Comparison of ENCODE assay signal across 9 cellular contexts in genomic region chr3:150384517-150385212, GRCh38. TPM values are rescaled to one million over a fixed set of nuclear protein-coding genes. Genes with fewer than 3 reads are reported as not detected.
DNase-seq lines count a peak whose midpoint lies in the region; ATAC-seq and TF ChIP-seq lines count a peak whose summit lies in the region.
"Had no signal": no experiment of that assay in that cellular context is flagged by ENCODE, and none has a peak within 500 bp of the region (broad histone marks: within the 10 kb centered on the region; RNA-seq: fewer than 3 reads in every experiment).

No MANE protein-coding gene starts in this region.

- TF ChIP-seq CTCF in cardiac muscle cell (IDR thresholded peaks at IDR 0.05; ENCODE audit: low read depth, low read length) (peak; percentile 11), left ventricle myocardium inferior (IDR thresholded peaks at IDR 0.05; ENCODE audit: borderline replicate concordance) (no peak)

- peak overlapping the region; percentile 77 for H3K4me3 Mint-ChIP-seq in activated naive CD8-positive, alpha-beta T cell treated with anti-CD3 and anti-CD28 coated beads, Interleukin-2, amount 50 U/mL, for 24 hours

- peaks cover 2% of the 10 kb centered on the region for H3K27me3 Mint-ChIP-seq in activated naive CD8-positive, alpha-beta T cell treated with anti-CD3 and anti-CD28 coated beads, Interleukin-2, amount 50 U/mL, for 24 hours

- H3K27me3 ChIP-seq in cardiac muscle cell (no peaks in the 10 kb centered on the region), left ventricle myocardium inferior (ENCODE audit: low read depth) (no peaks in the 10 kb centered on the region)
- H3K27me3 ChIP-seq: body of pancreas had no signal

- H3K9me3 Mint-ChIP-seq in activated naive CD8-positive, alpha-beta T cell treated with anti-CD3 and anti-CD28 coated beads, Interleukin-2, amount 50 U/mL, for 24 hours = no peaks in the 10 kb centered on the region

- H3K27ac Mint-ChIP-seq in activated naive CD8-positive, alpha-beta T cell treated with anti-CD3 and anti-CD28 coated beads, Interleukin-2, amount 50 U/mL, for 24 hours = peak overlapping the region; percentile 93

- H3K4me1 ChIP-seq in cardiac muscle cell (ENCODE audit: low read depth) (no peaks in the 10 kb centered on the region), left ventricle myocardium inferior (peaks cover 20% of the 10 kb centered on the region)
- H3K4me1 ChIP-seq: body of pancreas had no signal

- H3K9me3 ChIP-seq in cardiac muscle cell (ENCODE audit: low read depth) (no peaks in the 10 kb centered on the region), left ventricle myocardium inferior (replicated peaks) (no peaks in the 10 kb centered on the region)
- H3K9me3 ChIP-seq: body of pancreas had no signal

- peaks cover 49% of the 10 kb centered on the region for H3K4me1 Mint-ChIP-seq in activated naive CD8-positive, alpha-beta T cell treated with anti-CD3 and anti-CD28 coated beads, Interleukin-2, amount 50 U/mL, for 24 hours

- H3K4me3 ChIP-seq in cardiac muscle cell = no peak overlapping the region
- no peak overlapping the region for H3K4me3 ChIP-seq in left ventricle myocardium inferior
- H3K4me3 ChIP-seq: body of pancreas had no signal

- DNase-seq in cardiac muscle cell (ENCODE audit: low read depth in 1 of 2, low spot score in 1 of 2) (peak; percentile 40 to 55), left ventricle myocardium inferior (no peak), SHP77 (lab: John Stamatoyannopoulos, UW) (peak; percentile 78 to 84), left colon (peak; percentile 41 to 43), NCI-H128 (lab: John Stamatoyannopoulos, UW; ENCODE audit: unreplicated experiment) (no peak)
- peak; percentile 66 for DNase-seq in activated naive CD8-positive, alpha-beta T cell treated with anti-CD3 and anti-CD28 coated beads, Interleukin-2, amount 50 U/mL, for 24 hours
- peak; percentile 65 for DNase-seq in stimulated activated naive CD8-positive, alpha-beta T cell treated with anti-CD3 and anti-CD28 coated beads, Interleukin-15, Interleukin-2, amounts not matched to agents 100 U/mL and 50 U/mL, for 24 hours

- intact Hi-C loops in left ventricle myocardium inferior (cut with micrococcal nuclease) = no loop called here
- intact Hi-C loops in left colon (cut with DNase I, micrococcal nuclease) = no loop called here

- ATAC-seq in HG03064 (IDR thresholded peaks at IDR 0.05; ENCODE audit: low read depth, unreplicated experiment) (peak; percentile 96), left colon (peak; percentile 19)
- peak; percentile 96 for ATAC-seq in activated naive CD8-positive, alpha-beta T cell treated with anti-CD3 and anti-CD28 coated beads, Interleukin-2, amount 50 U/mL, for 24 hours
- peak; percentile 94 for ATAC-seq in stimulated activated naive CD8-positive, alpha-beta T cell treated with anti-CD3 and anti-CD28 coated beads, Interleukin-15, Interleukin-2, amounts not matched to agents 100 U/mL and 50 U/mL, for 24 hours
- ATAC-seq: body of pancreas had no signal

- H3K36me3 Mint-ChIP-seq in activated naive CD8-positive, alpha-beta T cell treated with anti-CD3 and anti-CD28 coated beads, Interleukin-2, amount 50 U/mL, for 24 hours (ENCODE audit: low read depth) = no peaks in the 10 kb centered on the region

- H3K36me3 ChIP-seq in cardiac muscle cell (no peaks in the 10 kb centered on the region), left ventricle myocardium inferior (no peaks in the 10 kb centered on the region)

- H3K27ac ChIP-seq in cardiac muscle cell = no peak overlapping the region
- H3K27ac ChIP-seq in left ventricle myocardium inferior (replicated peaks) = no peak overlapping the region
- H3K27ac ChIP-seq: body of pancreas had no signal

RNA-seq across cellular contexts. Expression of gene TSC22D2, which starts 23.4 kb away (rescaled TPM):
- total RNA-seq in cardiac muscle cell (12.8 and 25.6 TPM in 2 replicates), left ventricle myocardium inferior (21.9 TPM), left colon (10 to 100 TPM; 22.4 to 28.3 TPM)
- polyA plus RNA-seq in cardiac muscle cell = 22.6 and 29.1 TPM in 2 replicates

Comparison
In these comparisons a context has a peak if more than half of its experiments do, and no peak if none do; other contexts are left out.
1. DNase-seq: peak in cardiac muscle cell (2 of 2), SHP77 (2 of 2), activated naive CD8-positive, alpha-beta T cell treated with anti-CD3 and anti-CD28 coated beads, Interleukin-2, amount 50 U/mL, for 24 hours (single experiment), left colon (2 of 2) and stimulated activated naive CD8-positive, alpha-beta T cell treated with anti-CD3 and anti-CD28 coated beads, Interleukin-15, Interleukin-2, amounts not matched to agents 100 U/mL and 50 U/mL, for 24 hours (single experiment); none in left ventricle myocardium inferior (single experiment) and NCI-H128 (single experiment).
2. ATAC-seq: peak in every context shown above with its lines; median percentile 96 in HG03064; 96 in activated naive CD8-positive, alpha-beta T cell treated with anti-CD3 and anti-CD28 coated beads, Interleukin-2, amount 50 U/mL, for 24 hours; 94 in stimulated activated naive CD8-positive, alpha-beta T cell treated with anti-CD3 and anti-CD28 coated beads, Interleukin-15, Interleukin-2, amounts not matched to agents 100 U/mL and 50 U/mL, for 24 hours; 19 in left colon.